17 cellular contexts compared by ENCODE assay signal in the genomic region with DNA sequence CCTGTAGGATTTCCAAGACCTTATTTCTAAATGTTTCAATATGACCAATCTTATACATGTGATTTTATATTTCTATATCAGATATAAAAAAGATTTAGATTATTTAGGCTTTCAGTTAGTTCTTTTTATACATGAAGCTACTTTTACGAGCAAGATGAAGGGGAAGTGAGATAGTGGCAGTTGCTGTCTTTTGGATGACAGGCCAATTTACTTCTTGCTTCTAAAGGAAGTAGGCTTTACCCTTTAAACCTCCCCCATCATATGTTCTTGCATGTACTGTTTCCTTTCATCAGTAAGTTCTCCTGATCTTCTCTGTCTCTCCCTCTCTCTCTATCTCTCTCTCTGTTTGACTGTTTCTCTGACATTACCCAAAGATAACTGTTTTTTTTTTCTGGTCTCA. TPM values are rescaled to one million over a fixed set of nuclear protein-coding genes. Genes with fewer than 3 reads are reported as not detected.
"Had no signal": no experiment of that assay in that cellular context is flagged by ENCODE, and none has a peak within 500 bp of the region (broad histone marks: within the 10 kb centered on the region; RNA-seq: fewer than 3 reads in every experiment).

No MANE protein-coding gene starts in this region.

- H3K27me3 Mint-ChIP-seq: activated CD4-positive, alpha-beta T cell treated with anti-CD3 and anti-CD28 coated beads, Interleukin-2, amount 10 ng/mL, durations not matched to agents 7 days and 5 days; activated naive CD4-positive, alpha-beta T cell treated with anti-CD3 and anti-CD28 coated beads, Interleukin-2, amount 10 ng/mL, durations not matched to agents 7 days and 5 days; activated T-cell treated with anti-CD3 and anti-CD28 coated beads, Interleukin-2, amount 50 U/mL, for 24 hours; stimulated activated naive B cell treated with anti-CD40 and anti-IgM and Interleukin-4, amounts not matched to agents 10 μg/mL and 1 μg/mL and 100 μg/mL, for 72 hours had no signal

- H3K36me3 ChIP-seq: brain microvascular endothelial cell, thoracic aorta, upper lobe of left lung had no signal

- H3K27me3 ChIP-seq: brain microvascular endothelial cell, hepatocyte, upper lobe of left lung had no signal

- H3K9me3 Mint-ChIP-seq: endodermal cell, nephron had no signal

- H3K4me3 ChIP-seq: hepatocyte, thoracic aorta, upper lobe of left lung had no signal

- H3K9me3 ChIP-seq: thoracic aorta, upper lobe of left lung had no signal

- DNase-seq: activated CD4-positive, alpha-beta T cell treated with anti-CD3 and anti-CD28 coated beads, Interleukin-2, amount 10 ng/mL, durations not matched to agents 7 days and 5 days; activated CD8-positive, alpha-beta T cell treated with anti-CD3 and anti-CD28 coated beads, Interleukin-2, amount 10 ng/mL, durations not matched to agents 7 days and 5 days; activated naive CD4-positive, alpha-beta T cell treated with anti-CD3 and anti-CD28 coated beads, Interleukin-2, amount 10 ng/mL, durations not matched to agents 7 days and 5 days; activated T-cell treated with anti-CD3 and anti-CD28 coated beads, Interleukin-2, amount 50 U/mL, for 24 hours; aorta; brain microvascular endothelial cell; central memory CD4-positive, alpha-beta T cell; endodermal cell; foreskin fibroblast; left cardiac atrium; stimulated activated naive B cell treated with anti-CD40 and anti-IgM and Interleukin-4, amounts not matched to agents 10 μg/mL and 1 μg/mL and 100 μg/mL, for 72 hours; upper lobe of left lung had no signal

- H3K4me3 Mint-ChIP-seq: activated CD4-positive, alpha-beta T cell treated with anti-CD3 and anti-CD28 coated beads, Interleukin-2, amount 10 ng/mL, durations not matched to agents 7 days and 5 days; activated CD8-positive, alpha-beta T cell treated with anti-CD3 and anti-CD28 coated beads, Interleukin-2, amount 10 ng/mL, durations not matched to agents 7 days and 5 days; activated naive CD4-positive, alpha-beta T cell treated with anti-CD3 and anti-CD28 coated beads, Interleukin-2, amount 10 ng/mL, durations not matched to agents 7 days and 5 days; activated T-cell treated with anti-CD3 and anti-CD28 coated beads, Interleukin-2, amount 50 U/mL, for 24 hours; endodermal cell; nephron; stimulated activated naive B cell treated with anti-CD40 and anti-IgM and Interleukin-4, amounts not matched to agents 10 μg/mL and 1 μg/mL and 100 μg/mL, for 72 hours had no signal

- H3K27ac Mint-ChIP-seq: activated CD4-positive, alpha-beta T cell treated with anti-CD3 and anti-CD28 coated beads, Interleukin-2, amount 10 ng/mL, durations not matched to agents 7 days and 5 days; activated CD8-positive, alpha-beta T cell treated with anti-CD3 and anti-CD28 coated beads, Interleukin-2, amount 10 ng/mL, durations not matched to agents 7 days and 5 days; activated naive CD4-positive, alpha-beta T cell treated with anti-CD3 and anti-CD28 coated beads, Interleukin-2, amount 10 ng/mL, durations not matched to agents 7 days and 5 days; activated T-cell treated with anti-CD3 and anti-CD28 coated beads, Interleukin-2, amount 50 U/mL, for 24 hours; endodermal cell; nephron; stimulated activated naive B cell treated with anti-CD40 and anti-IgM and Interleukin-4, amounts not matched to agents 10 μg/mL and 1 μg/mL and 100 μg/mL, for 72 hours had no signal

- H3K4me1 Mint-ChIP-seq: activated CD4-positive, alpha-beta T cell treated with anti-CD3 and anti-CD28 coated beads, Interleukin-2, amount 10 ng/mL, durations not matched to agents 7 days and 5 days; activated naive CD4-positive, alpha-beta T cell treated with anti-CD3 and anti-CD28 coated beads, Interleukin-2, amount 10 ng/mL, durations not matched to agents 7 days and 5 days; endodermal cell; nephron; stimulated activated naive B cell treated with anti-CD40 and anti-IgM and Interleukin-4, amounts not matched to agents 10 μg/mL and 1 μg/mL and 100 μg/mL, for 72 hours had no signal

- ATAC-seq: activated CD4-positive, CD25-positive, alpha-beta regulatory T cell treated with anti-CD3 and anti-CD28 coated beads, Interleukin-2, amount 50 U/mL, for 24 hours; activated CD8-positive, alpha-beta T cell treated with anti-CD3 and anti-CD28 coated beads, Interleukin-2, amount 10 ng/mL, durations not matched to agents 7 days and 5 days; left cardiac atrium; stimulated activated naive B cell treated with anti-CD40 and anti-IgM and Interleukin-4, amounts not matched to agents 10 μg/mL and 1 μg/mL and 100 μg/mL, for 72 hours had no signal

- H3K36me3 Mint-ChIP-seq: activated naive CD4-positive, alpha-beta T cell treated with anti-CD3 and anti-CD28 coated beads, Interleukin-2, amount 10 ng/mL, durations not matched to agents 7 days and 5 days; stimulated activated naive B cell treated with anti-CD40 and anti-IgM and Interleukin-4, amounts not matched to agents 10 μg/mL and 1 μg/mL and 100 μg/mL, for 72 hours had no signal

- H3K27ac ChIP-seq: brain microvascular endothelial cell, epithelial cell of prostate, hepatocyte, thoracic aorta, upper lobe of left lung had no signal

- H3K4me1 ChIP-seq: upper lobe of left lung had no signal

RNA-seq across cellular contexts. Expression of a gene that starts 4.0 kb away (rescaled TPM):
- total RNA-seq: activated CD4-positive, alpha-beta T cell treated with anti-CD3 and anti-CD28 coated beads, Interleukin-2, amount 10 ng/mL, durations not matched to agents 7 days and 5 days; activated CD8-positive, alpha-beta T cell treated with anti-CD3 and anti-CD28 coated beads, Interleukin-2, amount 10 ng/mL, durations not matched to agents 7 days and 5 days had no signal
